In the genomic region with DNA sequence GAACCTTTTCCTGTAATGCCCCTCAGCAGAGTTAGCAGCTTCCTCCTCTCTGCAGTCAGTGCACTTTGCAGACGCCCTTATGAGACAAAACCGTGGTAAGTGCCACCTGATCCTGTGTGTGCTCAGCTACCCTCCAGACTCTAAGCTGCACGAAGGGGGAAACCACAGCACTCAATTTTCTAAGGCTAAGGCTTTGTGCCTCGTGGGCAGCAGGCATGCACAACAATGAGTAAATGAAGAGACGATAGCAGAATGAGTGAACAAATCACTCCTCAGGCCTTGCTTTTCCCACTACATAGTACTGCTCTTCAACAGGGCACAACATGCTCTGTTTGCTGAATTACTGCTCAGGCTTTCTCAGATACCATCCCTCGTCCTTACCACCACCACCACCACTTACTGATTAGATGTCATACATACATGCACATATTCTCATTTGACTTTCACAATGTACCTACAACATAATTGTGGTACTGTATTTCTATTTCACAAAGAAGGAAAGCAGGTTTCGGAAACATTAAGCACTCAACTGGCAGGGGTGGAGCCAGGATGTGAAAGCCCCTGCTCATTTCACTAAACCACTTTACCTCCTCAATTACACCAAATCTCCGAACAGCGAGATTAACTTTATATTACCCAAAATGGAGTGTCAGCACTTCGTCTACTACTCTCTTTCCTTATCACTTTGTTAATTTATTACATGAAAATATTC, we compare ENCODE assay signal across 9 cellular contexts.
A peak's percentile ranks its signal among the peaks of the same experiment; 100 is the strongest.
DNase-seq lines count a peak whose midpoint lies in the region; ATAC-seq and TF ChIP-seq lines count a peak whose summit lies in the region.
"Had no signal": no experiment of that assay in that cellular context is flagged by ENCODE, and none has a peak within 500 bp of the region (broad histone marks: within the 10 kb centered on the region; RNA-seq: fewer than 3 reads in every experiment).

No MANE protein-coding gene starts in this region.

- H3K4me1 ChIP-seq in left ventricle myocardium inferior (peaks cover 46% of the 10 kb centered on the region), BE2C (peaks cover 28% of the 10 kb centered on the region)

- TF ChIP-seq CTCF in GM12875 (IDR thresholded peaks at IDR 0.05; ENCODE audit: borderline replicate concordance, insufficient read depth, low read depth, low read length): no peak
- TF ChIP-seq CTCF in left ventricle myocardium inferior (IDR thresholded peaks at IDR 0.05; ENCODE audit: borderline replicate concordance): no peak
- no peak for TF ChIP-seq CTCF in BE2C (IDR thresholded peaks at IDR 0.05; ENCODE audit: low read depth, low read length)

- DNase-seq in KG1 (lab: John Stamatoyannopoulos, UW) (peak; percentile 73), left ventricle myocardium inferior (no peak), BE2C (no peak), occipital lobe (lab: John Stamatoyannopoulos, UW) (no peak)
- peak; percentile 89 for DNase-seq in activated CD4-positive, alpha-beta T cell treated with anti-CD3 and anti-CD28 coated beads, Interleukin-2, amount 10 ng/mL, durations not matched to agents 24 days and 14 days
- DNase-seq in stimulated activated naive B cell treated with anti-CD40 and anti-IgM and Interleukin-4, amounts not matched to agents 10 μg/mL and 1 μg/mL and 100 μg/mL, for 72 hours: peak; percentile 57
- DNase-seq: IMR-90 had no signal

- peak overlapping the region; percentile 78 for H3K4me3 Mint-ChIP-seq in activated CD4-positive, alpha-beta T cell treated with anti-CD3 and anti-CD28 coated beads, Interleukin-2, amount 10 ng/mL, durations not matched to agents 24 days and 14 days
- H3K4me3 Mint-ChIP-seq in stimulated activated naive B cell treated with anti-CD40 and anti-IgM and Interleukin-4, amounts not matched to agents 10 μg/mL and 1 μg/mL and 100 μg/mL, for 72 hours: peak overlapping the region; percentile 62 to 69

- peaks cover 40% of the 10 kb centered on the region for H3K4me1 Mint-ChIP-seq in activated CD4-positive, alpha-beta T cell treated with anti-CD3 and anti-CD28 coated beads, Interleukin-2, amount 10 ng/mL, durations not matched to agents 24 days and 14 days
- H3K4me1 Mint-ChIP-seq in stimulated activated naive B cell treated with anti-CD40 and anti-IgM and Interleukin-4, amounts not matched to agents 10 μg/mL and 1 μg/mL and 100 μg/mL, for 72 hours: peaks cover 29 to 61% of the 10 kb centered on the region in 2 donors

- H3K9me3 Mint-ChIP-seq in activated CD4-positive, alpha-beta T cell treated with anti-CD3 and anti-CD28 coated beads, Interleukin-2, amount 10 ng/mL, durations not matched to agents 24 days and 14 days: peaks cover 4% of the 10 kb centered on the region
- peaks cover 0 to 3% of the 10 kb centered on the region in 2 donors for H3K9me3 Mint-ChIP-seq in stimulated activated naive B cell treated with anti-CD40 and anti-IgM and Interleukin-4, amounts not matched to agents 10 μg/mL and 1 μg/mL and 100 μg/mL, for 72 hours

- peak overlapping the region; percentile 93 for H3K27ac Mint-ChIP-seq in activated CD4-positive, alpha-beta T cell treated with anti-CD3 and anti-CD28 coated beads, Interleukin-2, amount 10 ng/mL, durations not matched to agents 24 days and 14 days
- H3K27ac Mint-ChIP-seq in stimulated activated naive B cell treated with anti-CD40 and anti-IgM and Interleukin-4, amounts not matched to agents 10 μg/mL and 1 μg/mL and 100 μg/mL, for 72 hours: peak overlapping the region; percentile 92

- no peaks in the 10 kb centered on the region for H3K9me3 ChIP-seq in left ventricle myocardium inferior (replicated peaks)
- H3K9me3 ChIP-seq in BE2C: no peaks in the 10 kb centered on the region

- no peaks in the 10 kb centered on the region for H3K27me3 ChIP-seq in left ventricle myocardium inferior (ENCODE audit: low read depth)
- H3K27me3 ChIP-seq in BE2C: no peaks in the 10 kb centered on the region

- intact Hi-C loops in activated CD4-positive, alpha-beta T cell treated with anti-CD3 and anti-CD28 coated beads, Interleukin-2, amount 10 ng/mL, durations not matched to agents 24 days and 14 days (cut with micrococcal nuclease): loop anchor here (1.0 to 2.0 kb wide), 5 partner anchors 42 to 536 kb away; partner anchors contain the start of genes GLCCI1 and UMAD1
- intact Hi-C loops in left ventricle myocardium inferior (cut with micrococcal nuclease): no loop called here

- peak overlapping the region; percentile 13 for H3K4me3 ChIP-seq in GM12875 (ENCODE audit: low read depth, low read length)
- H3K4me3 ChIP-seq in left ventricle myocardium inferior: no peak overlapping the region
- no peak overlapping the region for H3K4me3 ChIP-seq in BE2C (ENCODE audit: low read depth, low read length)

- peak overlapping the region; percentile 17 for H3K27ac ChIP-seq in left ventricle myocardium inferior (replicated peaks)

- no peaks in the 10 kb centered on the region for H3K27me3 Mint-ChIP-seq in activated CD4-positive, alpha-beta T cell treated with anti-CD3 and anti-CD28 coated beads, Interleukin-2, amount 10 ng/mL, durations not matched to agents 24 days and 14 days
- H3K27me3 Mint-ChIP-seq in stimulated activated naive B cell treated with anti-CD40 and anti-IgM and Interleukin-4, amounts not matched to agents 10 μg/mL and 1 μg/mL and 100 μg/mL, for 72 hours: no peaks in the 10 kb centered on the region

- H3K36me3 Mint-ChIP-seq in activated CD4-positive, alpha-beta T cell treated with anti-CD3 and anti-CD28 coated beads, Interleukin-2, amount 10 ng/mL, durations not matched to agents 24 days and 14 days (ENCODE audit: low read depth): no peaks in the 10 kb centered on the region
- H3K36me3 Mint-ChIP-seq in stimulated activated naive B cell treated with anti-CD40 and anti-IgM and Interleukin-4, amounts not matched to agents 10 μg/mL and 1 μg/mL and 100 μg/mL, for 72 hours: no peaks in the 10 kb centered on the region

- ATAC-seq in GM21515 (IDR thresholded peaks at IDR 0.05; ENCODE audit: unreplicated experiment): peak; percentile 74
- peak; percentile 96 to 97 for ATAC-seq in stimulated activated naive B cell treated with anti-CD40 and anti-IgM and Interleukin-4, amounts not matched to agents 10 μg/mL and 1 μg/mL and 100 μg/mL, for 72 hours (replicated peaks)

- H3K36me3 ChIP-seq in left ventricle myocardium inferior: no peaks in the 10 kb centered on the region
- H3K36me3 ChIP-seq in BE2C: peaks cover 2% of the 10 kb centered on the region

Comparison
In these comparisons a context has a peak if more than half of its experiments do, and no peak if none do; other contexts are left out.
1. DNase-seq: peak in KG1 (single experiment), activated CD4-positive, alpha-beta T cell treated with anti-CD3 and anti-CD28 coated beads, Interleukin-2, amount 10 ng/mL, durations not matched to agents 24 days and 14 days (single experiment) and stimulated activated naive B cell treated with anti-CD40 and anti-IgM and Interleukin-4, amounts not matched to agents 10 μg/mL and 1 μg/mL and 100 μg/mL, for 72 hours (single experiment); none in left ventricle myocardium inferior (single experiment), BE2C (single experiment) and occipital lobe (single experiment).